Comparison of ENCODE assay signal across 17 cellular contexts in the genomic region with DNA sequence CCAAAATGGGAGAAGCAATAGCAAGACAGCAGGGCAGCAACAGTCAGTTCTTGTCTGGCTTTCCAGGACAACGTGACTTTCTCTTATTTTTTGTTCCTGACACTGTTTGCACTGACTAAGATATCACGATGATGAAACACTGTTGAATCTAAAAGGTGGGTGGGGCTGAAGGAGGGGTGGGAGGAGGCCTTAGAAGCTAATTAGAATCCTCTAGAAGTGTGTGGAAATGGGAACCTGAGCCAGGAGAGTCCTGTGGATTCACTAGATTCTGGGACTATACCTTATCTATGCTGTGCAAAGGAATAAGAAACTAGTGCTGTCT.
A peak's percentile ranks its signal among the peaks of the same experiment; 100 is the strongest.
DNase-seq lines count a peak whose midpoint lies in the region; ATAC-seq, FAIRE-seq and TF ChIP-seq lines count a peak whose summit lies in the region.
"Had no signal": no experiment of that assay in that cellular context is flagged by ENCODE, and none has a peak within 500 bp of the region (broad histone marks: within the 10 kb centered on the region; RNA-seq: fewer than 3 reads in every experiment).

No MANE protein-coding gene starts in this region.

- no peak overlapping the region for H2AFZ ChIP-seq in keratinocyte (ENCODE audit: control insufficient read depth, low read length)

- no peak overlapping the region for H3K9ac ChIP-seq in keratinocyte (ENCODE audit: control insufficient read depth, extremely low read depth, insufficient read depth, low read length)

- TF ChIP-seq CTCF in brain (conservative IDR thresholded peaks at IDR 0.05) = no peak
- no peak for TF ChIP-seq CTCF in keratinocyte (optimal IDR thresholded peaks at IDR 0.05 in 1 of 3, IDR thresholded peaks at IDR 0.05 in 1 of 3, conservative IDR thresholded peaks at IDR 0.05 in 1 of 3; ENCODE audit: extremely low read depth in 1 of 3, insufficient read depth in 2 of 3, low read length in 3 of 3)
- TF ChIP-seq CTCF in GM13976 (IDR thresholded peaks at IDR 0.05; ENCODE audit: borderline replicate concordance, control extremely low read depth, extremely low read depth, insufficient read depth, missing control alignments) = no peak

- H3K27ac ChIP-seq in keratinocyte (ENCODE audit: control insufficient read depth, insufficient read depth, low read length) (no peak overlapping the region), substantia nigra (ENCODE audit: low read depth, low read length, poor library complexity, severe bottlenecking) (peak overlapping the region; percentile 47)
- H3K27ac ChIP-seq: brain microvascular endothelial cell, psoas muscle had no signal

- H3K4me3 Mint-ChIP-seq in brain = peak overlapping the region in 3 of 5 experiments; percentile 22 to 34 (median 33)
- H3K4me3 Mint-ChIP-seq: CD8-positive, alpha-beta T cell; WTC11 had no signal

- H3K36me3 ChIP-seq in keratinocyte (ENCODE audit: control insufficient read depth in 2 of 2, extremely low read depth in 1 of 2, insufficient read depth in 2 of 2, low read length in 2 of 2) = no peaks in the 10 kb centered on the region
- H3K36me3 ChIP-seq: brain microvascular endothelial cell, HAP-1 had no signal

- peak overlapping the region; percentile 22 to 88 (median 73) for H3K27ac Mint-ChIP-seq in brain
- H3K27ac Mint-ChIP-seq: CD8-positive, alpha-beta T cell; WTC11 had no signal

- no peak for ATAC-seq in GM21515 (IDR thresholded peaks at IDR 0.05; ENCODE audit: unreplicated experiment)
- ATAC-seq: CD8-positive, alpha-beta T cell; psoas muscle had no signal

- in situ Hi-C loops in GM13976 (cut with MboI; ENCODE audit: low sequenced_read_pairs, unreplicated experiment) = no loop called here

- no peaks in the 10 kb centered on the region for H3K27me3 ChIP-seq in keratinocyte (ENCODE audit: control insufficient read depth, extremely low read depth, insufficient read depth, low read length)
- H3K27me3 ChIP-seq: brain microvascular endothelial cell had no signal

- DNase-seq in NCI-H748 (lab: John Stamatoyannopoulos, UW; ENCODE audit: unreplicated experiment) (peak; percentile 3), NCI-H748 treated with DMSO at 0.1 percent for 48 hours (lab: John Stamatoyannopoulos, UW) (no peak), keratinocyte (ENCODE audit: low read depth, low spot score) (no peak), substantia nigra (lab: John Stamatoyannopoulos, UW) (peak in 1 of 49 donors; percentile 29), GM19238 (ENCODE audit: insufficient read length, low spot score) (no peak), GM13976 (ENCODE audit: low spot score) (no peak)
- DNase-seq: brain microvascular endothelial cell; CD8-positive, alpha-beta T cell; NCI-H1105; NCI-H446 treated with DMSO at 0.1 percent for 48 hours; psoas muscle had no signal

- H3K4me2 ChIP-seq in keratinocyte (ENCODE audit: control insufficient read depth, extremely low read depth, insufficient read depth, low read depth, low read length) = peak overlapping the region; percentile 38

- no peaks in the 10 kb centered on the region for H3K9me3 ChIP-seq in keratinocyte (ENCODE audit: control insufficient read depth, low read depth, low read length)
- H3K9me3 ChIP-seq: HAP-1, psoas muscle had no signal

- peaks cover 73% of the 10 kb centered on the region for H3K4me1 Mint-ChIP-seq in brain

- H3K9me3 Mint-ChIP-seq in brain = peaks cover 0 to 2% (median 0%) of the 10 kb centered on the region in 5 experiments
- H3K9me3 Mint-ChIP-seq: CD8-positive, alpha-beta T cell; WTC11 had no signal

- no peaks in the 10 kb centered on the region for H3K79me2 ChIP-seq in keratinocyte (ENCODE audit: control insufficient read depth, insufficient read depth, low read length)

- dilution Hi-C loops in keratinocyte (cut with MboI; ENCODE audit: extremely low pct_ligation_motif_present, low sequenced_read_pairs) = no loop called here

- H3K27me3 Mint-ChIP-seq in brain = no peaks in the 10 kb centered on the region

- peaks cover 11% of the 10 kb centered on the region for H3K4me1 ChIP-seq in keratinocyte (ENCODE audit: control insufficient read depth, extremely low read depth, insufficient read depth, low read length)
- H3K4me1 ChIP-seq: HAP-1, psoas muscle had no signal

- peak; percentile 34 for FAIRE-seq in keratinocyte (lab: Jason Lieb, UNC)
- FAIRE-seq: A204.1, islet of Langerhans had no signal

- no peaks in the 10 kb centered on the region for H3K36me3 Mint-ChIP-seq in brain
- H3K36me3 Mint-ChIP-seq: CD8-positive, alpha-beta T cell; WTC11 had no signal

- no peaks in the 10 kb centered on the region for H3K9me1 ChIP-seq in keratinocyte (ENCODE audit: control insufficient read depth, extremely low read depth, insufficient read depth, low read length)

- no peak overlapping the region for H3K4me3 ChIP-seq in keratinocyte (ENCODE audit: control insufficient read depth in 2 of 3, extremely low read depth in 1 of 3, insufficient read depth in 2 of 3, low read depth in 1 of 3, low read length in 3 of 3)
- H3K4me3 ChIP-seq: HAP-1, psoas muscle had no signal

- H4K20me1 ChIP-seq in keratinocyte (ENCODE audit: control insufficient read depth, extremely low read depth, insufficient read depth, low read length) = no peaks in the 10 kb centered on the region
